Comparison of ENCODE assay signal across 18 cellular contexts in genomic region chr6:137863126-137863996, GRCh38. TPM values are rescaled to one million over a fixed set of nuclear protein-coding genes. Genes with fewer than 3 reads are reported as not detected.
A peak's percentile ranks its signal among the peaks of the same experiment; 100 is the strongest.
DNase-seq lines count a peak whose midpoint lies in the region; ATAC-seq and TF ChIP-seq lines count a peak whose summit lies in the region.
"Had no signal": no experiment of that assay in that cellular context is flagged by ENCODE, and none has a peak within 500 bp of the region (broad histone marks: within the 10 kb centered on the region; RNA-seq: fewer than 3 reads in every experiment).

No MANE protein-coding gene starts in this region.

- H3K27me3 Mint-ChIP-seq in activated CD8-positive, alpha-beta T cell treated with anti-CD3 and anti-CD28 coated beads for 36 hours, result no peaks in the 10 kb centered on the region
- H3K27me3 Mint-ChIP-seq in activated CD8-positive, alpha-beta T cell treated with anti-CD3 and anti-CD28 coated beads, Interleukin-2, amount 10 ng/mL, durations not matched to agents 7 days and 5 days (ENCODE audit: low read depth), result no peaks in the 10 kb centered on the region
- H3K27me3 Mint-ChIP-seq: activated CD4-positive, alpha-beta T cell treated with anti-CD3 and anti-CD28 coated beads, Interleukin-2, amount 10 ng/mL, durations not matched to agents 7 days and 5 days had no signal

- H3K4me3 ChIP-seq in hepatocyte, result no peak overlapping the region
- no peak overlapping the region for H3K4me3 ChIP-seq in testis
- H3K4me3 ChIP-seq: left lung, spleen, suprapubic skin had no signal

- H4K20me1 ChIP-seq in hepatocyte (ENCODE audit: insufficient read depth, poor library complexity, severe bottlenecking), result no peaks in the 10 kb centered on the region

- H3K36me3 Mint-ChIP-seq in activated CD8-positive, alpha-beta T cell treated with anti-CD3 and anti-CD28 coated beads for 36 hours (ENCODE audit: low read depth), result peaks cover 30% of the 10 kb centered on the region
- H3K36me3 Mint-ChIP-seq in activated CD8-positive, alpha-beta T cell treated with anti-CD3 and anti-CD28 coated beads, Interleukin-2, amount 10 ng/mL, durations not matched to agents 7 days and 5 days (ENCODE audit: low read depth), result peaks cover 8% of the 10 kb centered on the region

- no peaks in the 10 kb centered on the region for H3K9me3 ChIP-seq in hepatocyte (ENCODE audit: low read depth)
- no peaks in the 10 kb centered on the region for H3K9me3 ChIP-seq in testis
- H3K9me3 ChIP-seq: left lung, spleen, suprapubic skin had no signal

- H3K36me3 ChIP-seq in hepatocyte (replicated peaks; ENCODE audit: insufficient read depth, low read depth) (no peaks in the 10 kb centered on the region), testis (ENCODE audit: low read depth, missing control alignments) (no peaks in the 10 kb centered on the region)
- H3K36me3 ChIP-seq: left lung, spleen, suprapubic skin had no signal

- CTCF ChIA-PET in activated CD8-positive, alpha-beta T cell treated with anti-CD3 and anti-CD28 coated beads for 36 hours (lab: Charles Lee), result interaction anchor here (0.7 to 10.9 kb wide), 6 partner anchors 12 to 146 kb away, joined by 3 to 221 read pairs (median 4); no protein-coding TSS in a partner anchor
- CTCF ChIA-PET in activated CD8-positive, alpha-beta T cell treated with anti-CD3 and anti-CD28 coated beads, Interleukin-2, amount 10 ng/mL, durations not matched to agents 7 days and 5 days (lab: Charles Lee), result interaction anchor here (1.1 to 18.3 kb wide), 5 partner anchors 40 to 155 kb away, joined by 3 to 555 read pairs (median 8); no protein-coding TSS in a partner anchor

- no peak for TF ChIP-seq POLR2A in testis (IDR thresholded peaks at IDR 0.05)

- H3K27me3 ChIP-seq in hepatocyte (no peaks in the 10 kb centered on the region), testis (no peaks in the 10 kb centered on the region)
- H3K27me3 ChIP-seq: left lung, spleen, suprapubic skin had no signal

- 69% methylated on average over 5 of the region's 5 CpGs for whole genome bisulfite sequencing in hepatocyte (ENCODE audit: low lambda C conversion rate, missing lambda C conversion rate)
- whole genome bisulfite sequencing in testis, 2 donors, result 44% methylated on average over 5 of the region's 5 CpGs

- peak overlapping the region; percentile 59 for H3K27ac Mint-ChIP-seq in activated CD8-positive, alpha-beta T cell treated with anti-CD3 and anti-CD28 coated beads for 36 hours
- no peak overlapping the region for H3K27ac Mint-ChIP-seq in activated CD8-positive, alpha-beta T cell treated with anti-CD3 and anti-CD28 coated beads, Interleukin-2, amount 10 ng/mL, durations not matched to agents 7 days and 5 days
- H3K27ac Mint-ChIP-seq: activated CD4-positive, alpha-beta T cell treated with anti-CD3 and anti-CD28 coated beads, Interleukin-2, amount 10 ng/mL, durations not matched to agents 7 days and 5 days; endodermal cell had no signal

- TF ChIP-seq CTCF in activated CD8-positive, alpha-beta T cell treated with anti-CD3 and anti-CD28 coated beads for 36 hours (IDR thresholded peaks at IDR 0.05), result no peak
- TF ChIP-seq CTCF in hepatocyte (IDR thresholded peaks at IDR 0.05; ENCODE audit: poor library complexity) (no peak), testis (IDR thresholded peaks at IDR 0.05) (no peak)

- H3K27ac ChIP-seq in hepatocyte, result peak overlapping the region; percentile 78
- H3K27ac ChIP-seq in testis, result peak overlapping the region; percentile 58 to 70
- H3K27ac ChIP-seq: left lung, parathyroid adenoma, suprapubic skin had no signal

- POLR2A ChIA-PET in activated CD8-positive, alpha-beta T cell treated with anti-CD3 and anti-CD28 coated beads for 36 hours (lab: Charles Lee), result interaction anchor here (0.6 to 1.6 kb wide), 3 partner anchors 35 to 470 kb away, joined by 3 to 6 read pairs (median 3); no protein-coding TSS in a partner anchor
- POLR2A ChIA-PET in activated CD8-positive, alpha-beta T cell treated with anti-CD3 and anti-CD28 coated beads, Interleukin-2, amount 10 ng/mL, durations not matched to agents 7 days and 5 days (lab: Charles Lee), result no interaction called here

- H3K4me2 ChIP-seq in hepatocyte, result peak overlapping the region; percentile 54

- no peaks in the 10 kb centered on the region for H3K9me2 ChIP-seq in hepatocyte (replicated peaks; ENCODE audit: insufficient read depth)

- H2AFZ ChIP-seq in hepatocyte, result no peak overlapping the region
- H2AFZ ChIP-seq: parathyroid adenoma had no signal

- H3K9me3 Mint-ChIP-seq in activated CD8-positive, alpha-beta T cell treated with anti-CD3 and anti-CD28 coated beads for 36 hours, result peaks cover 2% of the 10 kb centered on the region
- H3K9me3 Mint-ChIP-seq in activated CD8-positive, alpha-beta T cell treated with anti-CD3 and anti-CD28 coated beads, Interleukin-2, amount 10 ng/mL, durations not matched to agents 7 days and 5 days (ENCODE audit: insufficient read depth), result no peaks in the 10 kb centered on the region
- H3K9me3 Mint-ChIP-seq: activated CD4-positive, alpha-beta T cell treated with anti-CD3 and anti-CD28 coated beads, Interleukin-2, amount 10 ng/mL, durations not matched to agents 7 days and 5 days had no signal

- H3K4me1 Mint-ChIP-seq in activated CD8-positive, alpha-beta T cell treated with anti-CD3 and anti-CD28 coated beads for 36 hours (ENCODE audit: low read depth), result peaks cover 44% of the 10 kb centered on the region
- H3K4me1 Mint-ChIP-seq in activated CD8-positive, alpha-beta T cell treated with anti-CD3 and anti-CD28 coated beads, Interleukin-2, amount 10 ng/mL, durations not matched to agents 7 days and 5 days (ENCODE audit: low read depth), result peaks cover 30% of the 10 kb centered on the region

- intact Hi-C loops in activated CD8-positive, alpha-beta T cell treated with anti-CD3 and anti-CD28 coated beads for 36 hours (cut with micrococcal nuclease), result no loop called here
- intact Hi-C loops in testis (cut with DNase I; ENCODE audit: low total_unique reads), result loop anchor here (10.0 kb wide), 1 partner anchor 59 kb away; no protein-coding TSS in a partner anchor

- no peak for ATAC-seq in activated CD8-positive, alpha-beta T cell treated with anti-CD3 and anti-CD28 coated beads for 36 hours
- ATAC-seq in activated CD8-positive, alpha-beta T cell treated with anti-CD3 and anti-CD28 coated beads, Interleukin-2, amount 10 ng/mL, durations not matched to agents 7 days and 5 days, result no peak
- ATAC-seq in GM21737 (IDR thresholded peaks at IDR 0.05; ENCODE audit: unreplicated experiment), result no peak
- ATAC-seq: left lung had no signal

- no peak for DNase-seq in activated CD8-positive, alpha-beta T cell treated with anti-CD3 and anti-CD28 coated beads for 36 hours
- no peak for DNase-seq in activated CD8-positive, alpha-beta T cell treated with anti-CD3 and anti-CD28 coated beads, Interleukin-2, amount 10 ng/mL, durations not matched to agents 7 days and 5 days
- DNase-seq in amniotic epithelial cell (ENCODE audit: low read depth) (peak; percentile 95), hepatocyte (ENCODE audit: low spot score) (no peak), testis (no peak), kidney tubule cell (ENCODE audit: low spot score) (no peak), retina (no peak)
- DNase-seq: activated CD4-positive, alpha-beta T cell treated with anti-CD3 and anti-CD28 coated beads, Interleukin-2, amount 10 ng/mL, durations not matched to agents 7 days and 5 days; activated naive CD4-positive, alpha-beta T cell; C1 segment of cervical spinal cord; endodermal cell; foreskin fibroblast; NCI-H1436; spleen had no signal

- peaks cover 10% of the 10 kb centered on the region for H3K79me2 ChIP-seq in hepatocyte

- H3K4me1 ChIP-seq in hepatocyte (ENCODE audit: insufficient read depth) (peaks cover 30% of the 10 kb centered on the region), testis (peaks cover 40% of the 10 kb centered on the region)

- H3K4me3 Mint-ChIP-seq in activated CD8-positive, alpha-beta T cell treated with anti-CD3 and anti-CD28 coated beads for 36 hours, result no peak overlapping the region
- H3K4me3 Mint-ChIP-seq in activated CD8-positive, alpha-beta T cell treated with anti-CD3 and anti-CD28 coated beads, Interleukin-2, amount 10 ng/mL, durations not matched to agents 7 days and 5 days, result no peak overlapping the region
- H3K4me3 Mint-ChIP-seq: activated CD4-positive, alpha-beta T cell treated with anti-CD3 and anti-CD28 coated beads, Interleukin-2, amount 10 ng/mL, durations not matched to agents 7 days and 5 days; endodermal cell had no signal

RNA-seq across cellular contexts. Expression of gene TNFAIP3, which starts 3.7 kb away (rescaled TPM):
- 100 to 1,000 TPM; 399 to 402 TPM for total RNA-seq in activated CD8-positive, alpha-beta T cell treated with anti-CD3 and anti-CD28 coated beads for 36 hours
- total RNA-seq in activated CD8-positive, alpha-beta T cell treated with anti-CD3 and anti-CD28 coated beads, Interleukin-2, amount 10 ng/mL, durations not matched to agents 7 days and 5 days, result 10 to 100 TPM; 29.6 to 34.5 TPM
- 61.9 and 73.4 TPM in 2 replicates for total RNA-seq in hepatocyte
- 141 and 164 TPM in 2 replicates for polyA plus RNA-seq in hepatocyte
- 10 to 100 TPM; 12.6 to 15.2 TPM for total RNA-seq in testis
- 25.1 TPM for polyA plus RNA-seq in testis (ENCODE audit: insufficient read depth, low read depth, low replicate concordance)
